In genomic region chr13:28027607-28028364, GRCh38 we compare ENCODE assay signal across 19 cellular contexts. TPM values are rescaled to one million over a fixed set of nuclear protein-coding genes. Genes with fewer than 3 reads are reported as not detected.
DNase-seq lines count a peak whose midpoint lies in the region; ATAC-seq and TF ChIP-seq lines count a peak whose summit lies in the region.
"Had no signal": no experiment of that assay in that cellular context is flagged by ENCODE, and none has a peak within 500 bp of the region (broad histone marks: within the 10 kb centered on the region; RNA-seq: fewer than 3 reads in every experiment).

No MANE protein-coding gene starts in this region.

- POLR2A ChIA-PET in activated CD4-positive, alpha-beta T cell treated with anti-CD3 and anti-CD28 coated beads for 36 hours (lab: Charles Lee) = no interaction called here
- POLR2A ChIA-PET in activated naive CD8-positive, alpha-beta T cell treated with anti-CD3 and anti-CD28 coated beads, Interleukin-2, amount 10 ng/mL, durations not matched to agents 7 days and 5 days (lab: Charles Lee) = interaction anchor here (0.6 kb wide), 1 partner anchor 110 kb away, joined by 4 read pairs; no protein-coding TSS in a partner anchor
- POLR2A ChIA-PET in T-cell (lab: Charles Lee) = no interaction called here

- WGBS in ovary, 3 donors = 75 to 80% (median 78%) methylated on average over 8 of the region's 8 CpGs

- no peak overlapping the region for H3K27ac ChIP-seq in ovary
- H3K27ac ChIP-seq: BLaER1 had no signal

- peaks cover 13% of the 10 kb centered on the region for H3K27me3 Mint-ChIP-seq in activated CD4-positive, alpha-beta T cell treated with anti-CD3 and anti-CD28 coated beads for 36 hours
- H3K27me3 Mint-ChIP-seq in activated naive CD8-positive, alpha-beta T cell treated with anti-CD3 and anti-CD28 coated beads, Interleukin-2, amount 10 ng/mL, durations not matched to agents 7 days and 5 days = peaks cover 12% of the 10 kb centered on the region
- H3K27me3 Mint-ChIP-seq in activated naive CD8-positive, alpha-beta T cell treated with anti-CD3 and anti-CD28 coated beads for 36 hours = peaks cover 7% of the 10 kb centered on the region
- H3K27me3 Mint-ChIP-seq in T-cell = peaks cover 8 to 29% of the 10 kb centered on the region in 2 donors
- H3K27me3 Mint-ChIP-seq in HFFc6 (ENCODE audit: insufficient read depth) = peaks cover 15% of the 10 kb centered on the region

- no peaks in the 10 kb centered on the region for H3K27me3 ChIP-seq in ovary
- H3K27me3 ChIP-seq: BLaER1 had no signal

- no peak for TF ChIP-seq EP300 in ovary (IDR thresholded peaks at IDR 0.05)

- no peaks in the 10 kb centered on the region for H3K36me3 ChIP-seq in ovary

- H3K4me3 ChIP-seq in ovary = no peak overlapping the region
- H3K4me3 ChIP-seq: BLaER1 had no signal

- no peak for ATAC-seq in activated CD4-positive, alpha-beta T cell treated with anti-CD3 and anti-CD28 coated beads for 36 hours
- ATAC-seq in activated naive CD8-positive, alpha-beta T cell treated with anti-CD3 and anti-CD28 coated beads, Interleukin-2, amount 10 ng/mL, durations not matched to agents 7 days and 5 days (ENCODE audit: low read depth) = peak; percentile 54
- ATAC-seq in T-cell (replicated peaks in 1 of 4) = peak; percentile 40 to 61 (median 53)
- ATAC-seq: HepG2 had no signal

- H3K27ac Mint-ChIP-seq in activated CD4-positive, alpha-beta T cell treated with anti-CD3 and anti-CD28 coated beads for 36 hours = no peak overlapping the region
- peak overlapping the region; percentile 58 for H3K27ac Mint-ChIP-seq in activated naive CD8-positive, alpha-beta T cell treated with anti-CD3 and anti-CD28 coated beads, Interleukin-2, amount 10 ng/mL, durations not matched to agents 7 days and 5 days
- no peak overlapping the region for H3K27ac Mint-ChIP-seq in activated naive CD8-positive, alpha-beta T cell treated with anti-CD3 and anti-CD28 coated beads for 36 hours
- no peak overlapping the region for H3K27ac Mint-ChIP-seq in T-cell
- no peak overlapping the region for H3K27ac Mint-ChIP-seq in HFFc6
- H3K27ac Mint-ChIP-seq: CD4-positive, alpha-beta memory T cell; H9 had no signal

- intact Hi-C loops in activated CD4-positive, alpha-beta T cell treated with anti-CD3 and anti-CD28 coated beads for 36 hours (cut with DNase I, micrococcal nuclease) = no loop called here
- intact Hi-C loops in ovary (cut with DNase I) = no loop called here

- no peaks in the 10 kb centered on the region for H3K9me3 ChIP-seq in ovary
- H3K9me3 ChIP-seq: BLaER1 had no signal

- CTCF ChIA-PET in activated CD4-positive, alpha-beta T cell treated with anti-CD3 and anti-CD28 coated beads for 36 hours (lab: Charles Lee) = interaction anchor here (1.0 kb wide), 1 partner anchor 201 kb away, joined by 4 read pairs; no protein-coding TSS in a partner anchor
- CTCF ChIA-PET in T-cell (lab: Charles Lee) = interaction anchor here in 1 of 2 donors (0.7 kb wide), 1 partner anchor 1052 kb away, joined by 5 read pairs; no protein-coding TSS in a partner anchor

- DNase-seq in activated CD4-positive, alpha-beta T cell treated with anti-CD3 and anti-CD28 coated beads for 36 hours = peak; percentile 11
- DNase-seq in activated CD4-positive, alpha-beta T cell treated with anti-CD3 and anti-CD28 coated beads, Interleukin-2, amount 50 U/mL, for 48 hours = no peak
- DNase-seq in activated naive CD8-positive, alpha-beta T cell treated with anti-CD3 and anti-CD28 coated beads, Interleukin-2, amount 10 ng/mL, durations not matched to agents 7 days and 5 days = no peak
- DNase-seq in activated naive CD8-positive, alpha-beta T cell treated with anti-CD3 and anti-CD28 coated beads for 36 hours = no peak
- DNase-seq in T-cell (peak in 4 of 34 experiments; percentile 1 to 8 (median 4)), HFFc6 (no peak), ovary (no peak)
- DNase-seq: 8988T; Calu3; CD4-positive, alpha-beta memory T cell; DMS79 treated with DMSO at 0.1 percent for 48 hours; GF-D8; H9 had no signal

- peaks cover 3% of the 10 kb centered on the region for H3K4me1 ChIP-seq in ovary (ENCODE audit: insufficient read depth)
- H3K4me1 ChIP-seq: BLaER1 had no signal

- no peaks in the 10 kb centered on the region for H3K36me3 Mint-ChIP-seq in activated CD4-positive, alpha-beta T cell treated with anti-CD3 and anti-CD28 coated beads for 36 hours (ENCODE audit: low read depth)
- H3K36me3 Mint-ChIP-seq in activated naive CD8-positive, alpha-beta T cell treated with anti-CD3 and anti-CD28 coated beads, Interleukin-2, amount 10 ng/mL, durations not matched to agents 7 days and 5 days = no peaks in the 10 kb centered on the region
- H3K36me3 Mint-ChIP-seq in activated naive CD8-positive, alpha-beta T cell treated with anti-CD3 and anti-CD28 coated beads for 36 hours = no peaks in the 10 kb centered on the region
- H3K36me3 Mint-ChIP-seq in T-cell = no peaks in the 10 kb centered on the region
- H3K36me3 Mint-ChIP-seq in HFFc6 (ENCODE audit: low read depth) = no peaks in the 10 kb centered on the region
- H3K36me3 Mint-ChIP-seq: CD4-positive, alpha-beta memory T cell had no signal

- peaks cover 4% of the 10 kb centered on the region for H3K4me1 Mint-ChIP-seq in activated CD4-positive, alpha-beta T cell treated with anti-CD3 and anti-CD28 coated beads for 36 hours
- peaks cover 22% of the 10 kb centered on the region for H3K4me1 Mint-ChIP-seq in activated naive CD8-positive, alpha-beta T cell treated with anti-CD3 and anti-CD28 coated beads, Interleukin-2, amount 10 ng/mL, durations not matched to agents 7 days and 5 days
- peaks cover 18% of the 10 kb centered on the region for H3K4me1 Mint-ChIP-seq in activated naive CD8-positive, alpha-beta T cell treated with anti-CD3 and anti-CD28 coated beads for 36 hours
- peaks cover 9 to 14% (median 13%) of the 10 kb centered on the region in 3 donors for H3K4me1 Mint-ChIP-seq in T-cell
- peaks cover 10% of the 10 kb centered on the region for H3K4me1 Mint-ChIP-seq in HFFc6 (ENCODE audit: low read depth)

- TF ChIP-seq CTCF in HFFc6 (IDR thresholded peaks at IDR 0.05) = no peak
- no peak for TF ChIP-seq CTCF in ovary (IDR thresholded peaks at IDR 0.05)

- no peak overlapping the region for H3K4me3 Mint-ChIP-seq in activated CD4-positive, alpha-beta T cell treated with anti-CD3 and anti-CD28 coated beads for 36 hours
- H3K4me3 Mint-ChIP-seq in activated naive CD8-positive, alpha-beta T cell treated with anti-CD3 and anti-CD28 coated beads, Interleukin-2, amount 10 ng/mL, durations not matched to agents 7 days and 5 days = no peak overlapping the region
- no peak overlapping the region for H3K4me3 Mint-ChIP-seq in activated naive CD8-positive, alpha-beta T cell treated with anti-CD3 and anti-CD28 coated beads for 36 hours
- H3K4me3 Mint-ChIP-seq in T-cell = peak overlapping the region in 1 of 3 donors; percentile 44
- H3K4me3 Mint-ChIP-seq in HFFc6 = no peak overlapping the region
- H3K4me3 Mint-ChIP-seq: CD14-positive monocyte; CD4-positive, alpha-beta memory T cell; H9 had no signal

- no peak for TF ChIP-seq POLR2A in ovary (IDR thresholded peaks at IDR 0.05)

- H3K9me3 Mint-ChIP-seq in activated CD4-positive, alpha-beta T cell treated with anti-CD3 and anti-CD28 coated beads for 36 hours (ENCODE audit: low read depth) = no peaks in the 10 kb centered on the region
- H3K9me3 Mint-ChIP-seq in activated naive CD8-positive, alpha-beta T cell treated with anti-CD3 and anti-CD28 coated beads, Interleukin-2, amount 10 ng/mL, durations not matched to agents 7 days and 5 days = no peaks in the 10 kb centered on the region
- H3K9me3 Mint-ChIP-seq in activated naive CD8-positive, alpha-beta T cell treated with anti-CD3 and anti-CD28 coated beads for 36 hours = no peaks in the 10 kb centered on the region
- H3K9me3 Mint-ChIP-seq in T-cell = no peaks in the 10 kb centered on the region
- no peaks in the 10 kb centered on the region for H3K9me3 Mint-ChIP-seq in HFFc6
- H3K9me3 Mint-ChIP-seq: CD14-positive monocyte; CD4-positive, alpha-beta memory T cell; H9 had no signal

RNA-seq across cellular contexts. Expression of gene URAD, which starts 39.3 kb away (rescaled TPM):
- not detected for total RNA-seq in activated CD4-positive, alpha-beta T cell treated with anti-CD3 and anti-CD28 coated beads for 36 hours
- not detected for total RNA-seq in activated naive CD8-positive, alpha-beta T cell treated with anti-CD3 and anti-CD28 coated beads, Interleukin-2, amount 10 ng/mL, durations not matched to agents 7 days and 5 days
- total RNA-seq in activated naive CD8-positive, alpha-beta T cell treated with anti-CD3 and anti-CD28 coated beads for 36 hours = not detected
- total RNA-seq in T-cell (not detected), ovary (not detected)
- not detected for total RNA-seq in HFFc6 (2021; fragmentation: NEBNext Ultra II Directional; extraction: Animal tissue kit (Norgen Biotek cat#: 25700))
- polyA plus RNA-seq in ovary = not detected
- total RNA-seq: A673; Calu3; CD4-positive, alpha-beta memory T cell; H1; H9; HepG2 had no signal
- polyA plus RNA-seq: AG04450; CD14-positive monocyte; CD4-positive, alpha-beta memory T cell; H1; HepG2 had no signal

RNA-seq across cellular contexts. Expression of gene CDX2, which starts 58.7 kb away (rescaled TPM):
- not detected for total RNA-seq in activated CD4-positive, alpha-beta T cell treated with anti-CD3 and anti-CD28 coated beads for 36 hours
- total RNA-seq in activated naive CD8-positive, alpha-beta T cell treated with anti-CD3 and anti-CD28 coated beads, Interleukin-2, amount 10 ng/mL, durations not matched to agents 7 days and 5 days = not detected
- total RNA-seq in activated naive CD8-positive, alpha-beta T cell treated with anti-CD3 and anti-CD28 coated beads for 36 hours = not detected
- total RNA-seq in T-cell = under 1 TPM in 2 of 5 donors, not detected in 3; 0.09 to 0.35 TPM
- not detected for total RNA-seq in HFFc6 (2021; fragmentation: NEBNext Ultra II Directional; extraction: Animal tissue kit (Norgen Biotek cat#: 25700))
- total RNA-seq in ovary = under 1 TPM in 2 of 7 donors, not detected in 5; 0.12 to 0.26 TPM
- under 1 TPM in 1 of 2 donors, not detected in 1; 0.02 TPM for polyA plus RNA-seq in ovary
- total RNA-seq: A673; Calu3; CD4-positive, alpha-beta memory T cell; H9 had no signal
- polyA plus RNA-seq: AG04450; CD14-positive monocyte; CD4-positive, alpha-beta memory T cell; H1; HepG2 had no signal
